In the genomic region with DNA sequence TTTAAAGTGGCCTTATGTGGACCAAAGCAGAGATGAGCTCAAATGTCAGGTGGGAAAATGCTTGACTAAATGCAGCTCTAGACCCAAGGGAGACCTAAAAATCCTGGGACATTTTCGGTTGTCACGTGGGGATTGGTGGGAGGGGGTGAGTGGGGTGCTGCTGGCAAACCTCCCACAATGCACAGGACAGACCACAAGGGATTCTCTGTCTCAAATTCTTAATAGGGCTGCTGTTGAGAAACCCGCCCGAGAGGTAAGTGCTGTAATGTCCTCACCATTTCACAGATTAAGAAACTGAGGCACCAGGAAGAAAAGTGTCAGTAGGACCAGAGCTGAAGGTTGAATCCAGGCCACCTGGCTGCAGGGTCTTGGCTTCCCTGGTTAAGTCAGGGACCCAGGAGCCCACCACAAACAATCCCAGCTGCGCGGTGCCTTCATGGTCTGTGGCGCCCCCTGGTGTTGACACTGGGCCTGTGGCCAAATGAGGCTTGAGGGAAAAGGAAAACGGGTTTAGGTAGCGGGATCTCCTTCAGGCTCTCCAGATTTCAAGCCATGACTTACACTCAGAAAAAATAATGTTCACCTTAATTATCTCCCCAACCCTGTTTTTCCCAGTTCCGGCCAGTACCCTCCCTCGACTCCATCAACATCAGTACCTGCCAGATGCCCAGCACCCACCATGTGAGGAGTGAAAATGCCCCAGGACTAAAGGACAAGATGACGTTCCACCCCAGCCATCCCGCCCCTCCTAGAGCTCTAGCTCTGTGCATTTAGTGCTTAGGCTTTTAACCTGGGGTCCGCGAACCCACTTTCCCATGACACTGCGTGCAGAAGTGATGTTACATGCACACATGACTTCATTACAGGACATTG, we compare ENCODE assay signal across 8 cellular contexts. TPM values are rescaled to one million over a fixed set of nuclear protein-coding genes. Genes with fewer than 3 reads are reported as not detected.
DNase-seq lines count a peak whose midpoint lies in the region; ATAC-seq and TF ChIP-seq lines count a peak whose summit lies in the region.

No MANE protein-coding gene starts in this region.

- H2AFZ ChIP-seq in fibroblast of lung (ENCODE audit: low read length) = no peak overlapping the region

- H4K20me1 ChIP-seq in fibroblast of lung (ENCODE audit: control insufficient read depth, extremely low read depth, insufficient read depth, low read length) = no peaks in the 10 kb centered on the region

- in situ Hi-C loops in ACHN (cut with HindIII; ENCODE audit: low pct_ligation_motif_present, low pct_unique_long_range_greater_than_20kb, low sequenced_read_pairs) = no loop called here

- ATAC-seq in GM18517 (IDR thresholded peaks at IDR 0.05; ENCODE audit: unreplicated experiment) = no peak

- no peak overlapping the region for H3K4me2 ChIP-seq in fibroblast of lung (ENCODE audit: extremely low read depth, insufficient read depth, low read length)

- no peaks in the 10 kb centered on the region for H3K4me1 ChIP-seq in fibroblast of lung (ENCODE audit: control insufficient read depth, extremely low read depth, insufficient read depth, low read length)

- H3K27ac ChIP-seq in fibroblast of lung (ENCODE audit: insufficient read depth, low read length) = no peak overlapping the region

- H3K36me3 ChIP-seq in MG63 = no peaks in the 10 kb centered on the region
- no peaks in the 10 kb centered on the region for H3K36me3 ChIP-seq in fibroblast of lung (ENCODE audit: control insufficient read depth, insufficient read depth, low read length)

- H3K9me3 ChIP-seq in MG63 (no peaks in the 10 kb centered on the region), fibroblast of lung (ENCODE audit: control insufficient read depth, insufficient read depth, low read depth, low read length) (no peaks in the 10 kb centered on the region)

- TF ChIP-seq CTCF in fibroblast of lung (conservative IDR thresholded peaks at IDR 0.05 in 1 of 2, IDR thresholded peaks at IDR 0.05 in 1 of 2; ENCODE audit: low read depth in 1 of 2, low read length in 2 of 2) = peak; percentile 76 to 80

- H3K9ac ChIP-seq in fibroblast of lung (ENCODE audit: insufficient read depth, low read length) = no peak overlapping the region

- H3K79me2 ChIP-seq in fibroblast of lung (ENCODE audit: control insufficient read depth, insufficient read depth, low read length) = no peaks in the 10 kb centered on the region

- H3K27me3 ChIP-seq in MG63 (no peaks in the 10 kb centered on the region), fibroblast of lung (ENCODE audit: control insufficient read depth, insufficient read depth, low read length) (peaks cover 11% of the 10 kb centered on the region)

- DNase-seq in DMS53 treated with DMSO at 0.1 percent for 48 hours (lab: John Stamatoyannopoulos, UW; ENCODE audit: unreplicated experiment) (peak; percentile 13), MG63 (peak; percentile 5), fibroblast of lung (ENCODE audit: low read depth in 2 of 2) (peak in 1 of 2 donors; percentile 14), pons (ENCODE audit: low spot score) (peak; percentile 6), ACHN (no peak), NCI-H187 treated with DMSO at 0.1 percent for 48 hours (lab: John Stamatoyannopoulos, UW) (no peak)
- DNase-seq in activated CD8-positive, alpha-beta memory T cell treated with anti-CD3 and anti-CD28 coated beads, Interleukin-2, amount 50 U/mL, for 24 hours (ENCODE audit: extremely low read depth) = peak; percentile 18

- no peak overlapping the region for H3K4me3 ChIP-seq in MG63
- H3K4me3 ChIP-seq in fibroblast of lung (replicated peaks in 1 of 4; ENCODE audit: control extremely low read depth in 1 of 4, insufficient read depth in 1 of 4, low read depth in 3 of 4, low read length in 4 of 4) = no peak overlapping the region

RNA-seq across cellular contexts. Expression of a gene that starts 7.2 kb away (rescaled TPM):
- not detected in 2 replicates for total RNA-seq in MG63 (2014; rRNA removed; shearing (Covaris generic); ENCODE audit: low replicate concordance)
- total RNA-seq in fibroblast of lung = not detected in 2 replicates
- polyA plus RNA-seq in fibroblast of lung = 0.23 and 0.24 TPM in 2 replicates
- 0.10 TPM in 1 of 2 replicates, not detected in the other for polyA plus RNA-seq in fibroblast of lung (2012)
- polyA minus RNA-seq in fibroblast of lung (ENCODE audit: low replicate concordance) = not detected in 2 replicates

Comparison
In these comparisons a context has a peak if more than half of its experiments do, and no peak if none do; other contexts are left out.
1. DNase-seq: peak in DMS53 treated with DMSO at 0.1 percent for 48 hours (single experiment), MG63 (single experiment), activated CD8-positive, alpha-beta memory T cell treated with anti-CD3 and anti-CD28 coated beads, Interleukin-2, amount 50 U/mL, for 24 hours (single experiment) and pons (single experiment); none in ACHN (single experiment) and NCI-H187 treated with DMSO at 0.1 percent for 48 hours (single experiment).